13 cellular contexts compared by ENCODE assay signal in the genomic region with DNA sequence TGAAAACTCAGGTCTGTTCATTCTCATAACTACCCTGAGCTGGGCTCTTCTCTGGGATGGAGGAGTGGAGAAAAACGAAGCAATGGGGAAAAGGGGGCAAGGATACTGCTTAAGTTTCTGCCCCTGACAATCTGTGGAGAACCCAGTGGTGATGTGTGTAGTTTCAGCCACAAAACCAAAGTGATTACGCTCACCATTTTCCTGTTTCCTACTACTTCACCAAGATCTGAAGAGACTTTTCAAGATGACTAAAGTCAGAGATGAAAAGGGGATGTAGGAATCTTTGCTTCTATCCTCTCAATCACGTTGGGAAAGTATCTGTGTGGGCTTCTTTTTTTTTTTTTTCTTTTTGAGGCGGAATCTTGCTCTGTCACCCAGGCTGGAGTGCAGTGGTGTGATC. TPM values are rescaled to one million over a fixed set of nuclear protein-coding genes. Genes with fewer than 3 reads are reported as not detected.
DNase-seq lines count a peak whose midpoint lies in the region; ATAC-seq lines count a peak whose summit lies in the region.
"Had no signal": no experiment of that assay in that cellular context is flagged by ENCODE, and none has a peak within 500 bp of the region (broad histone marks: within the 10 kb centered on the region; RNA-seq: fewer than 3 reads in every experiment).

No MANE protein-coding gene starts in this region.

- peaks cover 3% of the 10 kb centered on the region for H3K27me3 Mint-ChIP-seq in activated T-cell treated with anti-CD3 and anti-CD28 coated beads, Interleukin-2, amount 50 U/mL, for 4 hours (ENCODE audit: low read depth)

- peak; percentile 46 to 51 for ATAC-seq in activated T-cell treated with anti-CD3 and anti-CD28 coated beads, Interleukin-2, amount 50 U/mL, for 4 hours
- ATAC-seq in GM21737 (IDR thresholded peaks at IDR 0.05; ENCODE audit: unreplicated experiment) (peak; percentile 78), HG03354 (IDR thresholded peaks at IDR 0.05; ENCODE audit: poor library complexity, severe bottlenecking, unreplicated experiment) (peak; percentile 78)
- peak; percentile 77 for ATAC-seq in stimulated activated naive CD8-positive, alpha-beta T cell treated with anti-CD3 and anti-CD28 coated beads, Interleukin-15, Interleukin-2, amounts not matched to agents 100 U/mL and 50 U/mL, for 24 hours
- ATAC-seq: HCT116 had no signal

- H3K36me3 Mint-ChIP-seq in activated T-cell treated with anti-CD3 and anti-CD28 coated beads, Interleukin-2, amount 50 U/mL, for 4 hours (ENCODE audit: insufficient read depth) = no peaks in the 10 kb centered on the region

- DNase-seq in activated T-cell treated with anti-CD3 and anti-CD28 coated beads, Interleukin-2, amount 50 U/mL, for 4 hours = no peak
- no peak for DNase-seq in activated T-cell treated with anti-CD3 and anti-CD28 coated beads, Interleukin-2, amount 50 U/mL, for 1 hour
- no peak for DNase-seq in stimulated activated naive CD8-positive, alpha-beta T cell treated with anti-CD3 and anti-CD28 coated beads, Interleukin-15, Interleukin-2, amounts not matched to agents 100 U/mL and 50 U/mL, for 24 hours
- no peak for DNase-seq in stimulated activated naive CD4-positive, alpha-beta T cell (lab: John Stamatoyannopoulos, UW)
- DNase-seq in NCI-H1436 (lab: John Stamatoyannopoulos, UW) = no peak
- DNase-seq in SIG-M5 (lab: John Stamatoyannopoulos, UW) = no peak
- DNase-seq: ACHN, activated gamma-delta T cell treated with Interleukin-2 at 50 U/mL for 16 hours, MG63, NCI-H774 had no signal

- no peak overlapping the region for H3K4me3 Mint-ChIP-seq in activated T-cell treated with anti-CD3 and anti-CD28 coated beads, Interleukin-2, amount 50 U/mL, for 4 hours

- H3K9me3 Mint-ChIP-seq in activated T-cell treated with anti-CD3 and anti-CD28 coated beads, Interleukin-2, amount 50 U/mL, for 4 hours = no peaks in the 10 kb centered on the region

- H3K4me1 Mint-ChIP-seq in activated T-cell treated with anti-CD3 and anti-CD28 coated beads, Interleukin-2, amount 50 U/mL, for 4 hours (ENCODE audit: low read depth) = peaks cover 6% of the 10 kb centered on the region

RNA-seq across cellular contexts. Expression of gene UBE2E1, which starts 8.3 kb away (rescaled TPM):
- total RNA-seq in activated T-cell treated with anti-CD3 and anti-CD28 coated beads, Interleukin-2, amount 50 U/mL, for 4 hours = 10 to 100 TPM; 52.9 to 56.3 (median 54.1) TPM
